ENCODE assay signal across 8 cellular contexts in genomic region chr16:2152695-2153506, GRCh38. TPM values are rescaled to one million over a fixed set of nuclear protein-coding genes. Genes with fewer than 3 reads are reported as not detected.
DNase-seq lines count a peak whose midpoint lies in the region; ATAC-seq and TF ChIP-seq lines count a peak whose summit lies in the region.

No MANE protein-coding gene starts in this region.

- no peak for TF ChIP-seq POLR2A in lower leg skin (IDR thresholded peaks at IDR 0.05)

- H3K27me3 ChIP-seq in ascending aorta (no peaks in the 10 kb centered on the region), tibial artery (no peaks in the 10 kb centered on the region)

- ATAC-seq in GM21717 (IDR thresholded peaks at IDR 0.05; ENCODE audit: unreplicated experiment) = no peak
- no peak for ATAC-seq in GM19467 (IDR thresholded peaks at IDR 0.05; ENCODE audit: unreplicated experiment)

- 36 to 40% methylated on average over 13 to 19 of the region's 25 CpGs for WGBS in lower leg skin, 2 donors

- peak overlapping the region; percentile 35 to 47 for H3K27ac ChIP-seq in ascending aorta
- H3K27ac ChIP-seq in tibial artery = peak overlapping the region; percentile 59 to 79

- H3K36me3 ChIP-seq in ascending aorta (peaks cover 0 to 6% of the 10 kb centered on the region in 2 donors), tibial artery (peaks cover 0 to 11% (median 0%) of the 10 kb centered on the region in 3 donors)

- TF ChIP-seq CTCF in GM12864 (IDR thresholded peaks at IDR 0.05; ENCODE audit: low read depth, low read length, missing control alignments) = peak; percentile 14
- TF ChIP-seq CTCF in ascending aorta (IDR thresholded peaks at IDR 0.05) = no peak
- no peak for TF ChIP-seq CTCF in lower leg skin (IDR thresholded peaks at IDR 0.05)
- TF ChIP-seq CTCF in tibial artery (IDR thresholded peaks at IDR 0.05) = no peak

- intact Hi-C loops in ascending aorta (cut with DNase I) (loop anchor here (10.0 kb wide), 1 partner anchor 288 kb away; no protein-coding TSS in a partner anchor), lower leg skin (cut with DNase I; ENCODE audit: low total_unique reads) (no loop called here), tibial artery (cut with DNase I; ENCODE audit: low total_unique reads) (no loop called here)

- no peak for DNase-seq in GM12864 (ENCODE audit: low read depth)
- peak; percentile 47 for DNase-seq in NAMALWA (ENCODE audit: low spot score)
- no peak for DNase-seq in ascending aorta (ENCODE audit: low spot score in 2 of 2)
- no peak for DNase-seq in lower leg skin (ENCODE audit: low spot score in 2 of 2)
- DNase-seq in tibial artery = no peak
- no peak for DNase-seq in NCI-H187 (lab: John Stamatoyannopoulos, UW)

- peaks cover 31 to 61% of the 10 kb centered on the region in 2 donors for H3K4me1 ChIP-seq in ascending aorta
- peaks cover 5 to 90% (median 70%) of the 10 kb centered on the region in 4 donors for H3K4me1 ChIP-seq in tibial artery

- peak overlapping the region; percentile 98 for H3K4me3 ChIP-seq in GM12864 (ENCODE audit: low read depth, low read length)
- H3K4me3 ChIP-seq in ascending aorta = peak overlapping the region; percentile 78 to 80
- peak overlapping the region; percentile 9 for H3K4me3 ChIP-seq in lower leg skin (ENCODE audit: low read depth, poor library complexity, severe bottlenecking)
- peak overlapping the region; percentile 71 to 78 for H3K4me3 ChIP-seq in tibial artery

- no peaks in the 10 kb centered on the region for H3K9me3 ChIP-seq in ascending aorta
- no peaks in the 10 kb centered on the region for H3K9me3 ChIP-seq in tibial artery

RNA-seq across cellular contexts. Expression of gene TRAF7, which starts 2.7 kb away (rescaled TPM):
- 39.6 TPM for total RNA-seq in ascending aorta
- 10 to 100 TPM; 60.8 to 74.8 (median 68.9) TPM for total RNA-seq in lower leg skin

RNA-seq across cellular contexts. Expression of gene RAB26, which starts 4.5 kb away (rescaled TPM):
- total RNA-seq in ascending aorta (not detected), lower leg skin (1 to 10 TPM in 3 of 4 donors, not detected in 1; 1.6 to 2.9 (median 2.0) TPM)

RNA-seq across cellular contexts. Expression of gene PKD1, which starts 17.2 kb away (rescaled TPM):
- total RNA-seq in ascending aorta (551 TPM), lower leg skin (100 to 1,000 TPM; 125 to 266 (median 192) TPM)

RNA-seq across cellular contexts. Expression of gene CASKIN1, which starts 43.5 kb away (rescaled TPM):
- total RNA-seq in ascending aorta = not detected
- 1 to 10 TPM in 3 of 4 donors, under 1 TPM in 1; 0.71 to 2.2 (median 1.3) TPM for total RNA-seq in lower leg skin

RNA-seq across cellular contexts. Expression of gene MLST8, which starts 52.4 kb away (rescaled TPM):
- total RNA-seq in ascending aorta (23.7 TPM), lower leg skin (10 to 100 TPM; 43.8 to 69.4 (median 54.9) TPM)

Comparison
In these comparisons a context has a peak if more than half of its experiments do, and no peak if none do; other contexts are left out.
1. H3K4me3 ChIP-seq: peak in every context shown above with its lines; median percentile 98 in GM12864; 79 in ascending aorta; 74 in tibial artery; 9 in lower leg skin.